ENCODE assay signal across 1 cellular context in the genomic region with DNA sequence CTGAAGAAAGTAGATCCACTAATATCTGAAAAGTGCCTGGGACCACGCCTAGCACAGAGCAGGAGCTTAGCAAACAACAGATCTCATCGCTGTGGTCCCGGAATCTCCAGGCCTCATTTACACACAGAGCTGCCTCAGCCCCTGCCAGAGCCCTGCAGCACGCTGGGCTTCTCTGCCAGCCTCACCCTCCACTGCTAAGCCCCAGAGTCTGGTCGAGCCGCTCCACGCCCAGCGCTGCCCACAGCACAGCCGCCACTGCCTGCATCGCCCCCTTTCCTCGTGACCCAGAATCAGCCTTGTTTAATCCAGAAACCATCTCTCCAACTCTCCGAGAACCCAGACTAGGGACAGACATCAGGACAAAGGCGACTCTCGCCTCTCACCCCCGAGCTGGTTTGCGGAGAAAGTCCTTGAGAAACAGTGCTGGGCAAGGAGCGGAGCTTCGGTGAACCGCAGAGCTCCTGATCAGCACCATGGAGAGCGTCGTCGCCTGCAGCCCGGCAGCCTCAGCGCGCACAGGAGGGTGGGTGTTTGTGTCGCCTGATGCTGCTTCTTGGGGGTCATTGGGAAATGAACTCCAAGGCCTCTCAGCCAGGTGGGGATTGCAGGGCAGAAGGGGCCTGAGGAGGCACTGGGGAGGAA.
TF ChIP-seq lines count a peak whose summit lies in the region.

No MANE protein-coding gene starts in this region.

TF ChIP-seq in K562, 482 proteins besides CTCF, POLR2A, EP300 and RAD21 (continued from another document and continues in another):
- no peak for TF ChIP-seq ZFP30 (CRISPR knock-in tag; IDR thresholded peaks at IDR 0.05; ENCODE audit: borderline replicate concordance)
- TF ChIP-seq, protein P1, sequence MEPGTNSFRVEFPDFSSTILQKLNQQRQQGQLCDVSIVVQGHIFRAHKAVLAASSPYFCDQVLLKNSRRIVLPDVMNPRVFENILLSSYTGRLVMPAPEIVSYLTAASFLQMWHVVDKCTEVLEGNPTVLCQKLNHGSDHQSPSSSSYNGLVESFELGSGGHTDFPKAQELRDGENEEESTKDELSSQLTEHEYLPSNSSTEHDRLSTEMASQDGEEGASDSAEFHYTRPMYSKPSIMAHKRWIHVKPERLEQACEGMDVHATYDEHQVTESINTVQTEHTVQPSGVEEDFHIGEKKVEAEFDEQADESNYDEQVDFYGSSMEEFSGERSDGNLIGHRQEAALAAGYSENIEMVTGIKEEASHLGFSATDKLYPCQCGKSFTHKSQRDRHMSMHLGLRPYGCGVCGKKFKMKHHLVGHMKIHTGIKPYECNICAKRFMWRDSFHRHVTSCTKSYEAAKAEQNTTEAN (CRISPR knock-in tag; IDR thresholded peaks at IDR 0.05), result 0 out of 2 replicates have a peak, but pooled peaks have one; percentile 66
- TF ChIP-seq, protein P2, sequence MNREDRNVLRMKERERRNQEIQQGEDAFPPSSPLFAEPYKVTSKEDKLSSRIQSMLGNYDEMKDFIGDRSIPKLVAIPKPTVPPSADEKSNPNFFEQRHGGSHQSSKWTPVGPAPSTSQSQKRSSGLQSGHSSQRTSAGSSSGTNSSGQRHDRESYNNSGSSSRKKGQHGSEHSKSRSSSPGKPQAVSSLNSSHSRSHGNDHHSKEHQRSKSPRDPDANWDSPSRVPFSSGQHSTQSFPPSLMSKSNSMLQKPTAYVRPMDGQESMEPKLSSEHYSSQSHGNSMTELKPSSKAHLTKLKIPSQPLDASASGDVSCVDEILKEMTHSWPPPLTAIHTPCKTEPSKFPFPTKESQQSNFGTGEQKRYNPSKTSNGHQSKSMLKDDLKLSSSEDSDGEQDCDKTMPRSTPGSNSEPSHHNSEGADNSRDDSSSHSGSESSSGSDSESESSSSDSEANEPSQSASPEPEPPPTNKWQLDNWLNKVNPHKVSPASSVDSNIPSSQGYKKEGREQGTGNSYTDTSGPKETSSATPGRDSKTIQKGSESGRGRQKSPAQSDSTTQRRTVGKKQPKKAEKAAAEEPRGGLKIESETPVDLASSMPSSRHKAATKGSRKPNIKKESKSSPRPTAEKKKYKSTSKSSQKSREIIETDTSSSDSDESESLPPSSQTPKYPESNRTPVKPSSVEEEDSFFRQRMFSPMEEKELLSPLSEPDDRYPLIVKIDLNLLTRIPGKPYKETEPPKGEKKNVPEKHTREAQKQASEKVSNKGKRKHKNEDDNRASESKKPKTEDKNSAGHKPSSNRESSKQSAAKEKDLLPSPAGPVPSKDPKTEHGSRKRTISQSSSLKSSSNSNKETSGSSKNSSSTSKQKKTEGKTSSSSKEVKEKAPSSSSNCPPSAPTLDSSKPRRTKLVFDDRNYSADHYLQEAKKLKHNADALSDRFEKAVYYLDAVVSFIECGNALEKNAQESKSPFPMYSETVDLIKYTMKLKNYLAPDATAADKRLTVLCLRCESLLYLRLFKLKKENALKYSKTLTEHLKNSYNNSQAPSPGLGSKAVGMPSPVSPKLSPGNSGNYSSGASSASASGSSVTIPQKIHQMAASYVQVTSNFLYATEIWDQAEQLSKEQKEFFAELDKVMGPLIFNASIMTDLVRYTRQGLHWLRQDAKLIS (CRISPR knock-in tag; IDR thresholded peaks at IDR 0.05), result 0 out of 2 replicates have a peak, but pooled peaks have one; percentile 51
- TF ChIP-seq, protein P3, sequence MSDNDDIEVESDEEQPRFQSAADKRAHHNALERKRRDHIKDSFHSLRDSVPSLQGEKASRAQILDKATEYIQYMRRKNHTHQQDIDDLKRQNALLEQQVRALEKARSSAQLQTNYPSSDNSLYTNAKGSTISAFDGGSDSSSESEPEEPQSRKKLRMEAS (CRISPR knock-in tag; IDR thresholded peaks at IDR 0.05), result no peak
- no peak for TF ChIP-seq ZNF507 (tag; conservative IDR thresholded peaks at IDR 0.05)
- TF ChIP-seq, protein P4, sequence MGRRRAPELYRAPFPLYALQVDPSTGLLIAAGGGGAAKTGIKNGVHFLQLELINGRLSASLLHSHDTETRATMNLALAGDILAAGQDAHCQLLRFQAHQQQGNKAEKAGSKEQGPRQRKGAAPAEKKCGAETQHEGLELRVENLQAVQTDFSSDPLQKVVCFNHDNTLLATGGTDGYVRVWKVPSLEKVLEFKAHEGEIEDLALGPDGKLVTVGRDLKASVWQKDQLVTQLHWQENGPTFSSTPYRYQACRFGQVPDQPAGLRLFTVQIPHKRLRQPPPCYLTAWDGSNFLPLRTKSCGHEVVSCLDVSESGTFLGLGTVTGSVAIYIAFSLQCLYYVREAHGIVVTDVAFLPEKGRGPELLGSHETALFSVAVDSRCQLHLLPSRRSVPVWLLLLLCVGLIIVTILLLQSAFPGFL (CRISPR knock-in tag; IDR thresholded peaks at IDR 0.05), result no peak
- TF ChIP-seq MIER1 (IDR thresholded peaks at IDR 0.05; ENCODE audit: low read depth), result peak; percentile 95
- no peak for TF ChIP-seq ETV6 (IDR thresholded peaks at IDR 0.05; ENCODE audit: borderline replicate concordance in 1 of 2, low read depth in 2 of 2, low read length in 1 of 2)
- TF ChIP-seq ETV6 (CRISPR knock-in tag; IDR thresholded peaks at IDR 0.05; ENCODE audit: borderline replicate concordance), result peak; percentile 75; the same call in 1 of the 2 replicates
- TF ChIP-seq ESRRA (IDR thresholded peaks at IDR 0.05; ENCODE audit: borderline replicate concordance, low read depth), result no peak
- peak in 1 of 2 experiments; percentile 42; a peak in 1 of 4 replicates for TF ChIP-seq MAZ (CRISPR knock-in tag; conservative IDR thresholded peaks at IDR 0.05 in 1 of 2, IDR thresholded peaks at IDR 0.05 in 1 of 2)
- no peak for TF ChIP-seq KAT8 (IDR thresholded peaks at IDR 0.05; ENCODE audit: low read depth)
- TF ChIP-seq, protein P5, sequence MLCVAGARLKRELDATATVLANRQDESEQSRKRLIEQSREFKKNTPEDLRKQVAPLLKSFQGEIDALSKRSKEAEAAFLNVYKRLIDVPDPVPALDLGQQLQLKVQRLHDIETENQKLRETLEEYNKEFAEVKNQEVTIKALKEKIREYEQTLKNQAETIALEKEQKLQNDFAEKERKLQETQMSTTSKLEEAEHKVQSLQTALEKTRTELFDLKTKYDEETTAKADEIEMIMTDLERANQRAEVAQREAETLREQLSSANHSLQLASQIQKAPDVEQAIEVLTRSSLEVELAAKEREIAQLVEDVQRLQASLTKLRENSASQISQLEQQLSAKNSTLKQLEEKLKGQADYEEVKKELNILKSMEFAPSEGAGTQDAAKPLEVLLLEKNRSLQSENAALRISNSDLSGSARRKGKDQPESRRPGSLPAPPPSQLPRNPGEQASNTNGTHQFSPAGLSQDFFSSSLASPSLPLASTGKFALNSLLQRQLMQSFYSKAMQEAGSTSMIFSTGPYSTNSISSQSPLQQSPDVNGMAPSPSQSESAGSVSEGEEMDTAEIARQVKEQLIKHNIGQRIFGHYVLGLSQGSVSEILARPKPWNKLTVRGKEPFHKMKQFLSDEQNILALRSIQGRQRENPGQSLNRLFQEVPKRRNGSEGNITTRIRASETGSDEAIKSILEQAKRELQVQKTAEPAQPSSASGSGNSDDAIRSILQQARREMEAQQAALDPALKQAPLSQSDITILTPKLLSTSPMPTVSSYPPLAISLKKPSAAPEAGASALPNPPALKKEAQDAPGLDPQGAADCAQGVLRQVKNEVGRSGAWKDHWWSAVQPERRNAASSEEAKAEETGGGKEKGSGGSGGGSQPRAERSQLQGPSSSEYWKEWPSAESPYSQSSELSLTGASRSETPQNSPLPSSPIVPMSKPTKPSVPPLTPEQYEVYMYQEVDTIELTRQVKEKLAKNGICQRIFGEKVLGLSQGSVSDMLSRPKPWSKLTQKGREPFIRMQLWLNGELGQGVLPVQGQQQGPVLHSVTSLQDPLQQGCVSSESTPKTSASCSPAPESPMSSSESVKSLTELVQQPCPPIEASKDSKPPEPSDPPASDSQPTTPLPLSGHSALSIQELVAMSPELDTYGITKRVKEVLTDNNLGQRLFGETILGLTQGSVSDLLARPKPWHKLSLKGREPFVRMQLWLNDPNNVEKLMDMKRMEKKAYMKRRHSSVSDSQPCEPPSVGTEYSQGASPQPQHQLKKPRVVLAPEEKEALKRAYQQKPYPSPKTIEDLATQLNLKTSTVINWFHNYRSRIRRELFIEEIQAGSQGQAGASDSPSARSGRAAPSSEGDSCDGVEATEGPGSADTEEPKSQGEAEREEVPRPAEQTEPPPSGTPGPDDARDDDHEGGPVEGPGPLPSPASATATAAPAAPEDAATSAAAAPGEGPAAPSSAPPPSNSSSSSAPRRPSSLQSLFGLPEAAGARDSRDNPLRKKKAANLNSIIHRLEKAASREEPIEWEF (CRISPR knock-in tag; IDR thresholded peaks at IDR 0.05), result no peak
- TF ChIP-seq, protein P6, sequence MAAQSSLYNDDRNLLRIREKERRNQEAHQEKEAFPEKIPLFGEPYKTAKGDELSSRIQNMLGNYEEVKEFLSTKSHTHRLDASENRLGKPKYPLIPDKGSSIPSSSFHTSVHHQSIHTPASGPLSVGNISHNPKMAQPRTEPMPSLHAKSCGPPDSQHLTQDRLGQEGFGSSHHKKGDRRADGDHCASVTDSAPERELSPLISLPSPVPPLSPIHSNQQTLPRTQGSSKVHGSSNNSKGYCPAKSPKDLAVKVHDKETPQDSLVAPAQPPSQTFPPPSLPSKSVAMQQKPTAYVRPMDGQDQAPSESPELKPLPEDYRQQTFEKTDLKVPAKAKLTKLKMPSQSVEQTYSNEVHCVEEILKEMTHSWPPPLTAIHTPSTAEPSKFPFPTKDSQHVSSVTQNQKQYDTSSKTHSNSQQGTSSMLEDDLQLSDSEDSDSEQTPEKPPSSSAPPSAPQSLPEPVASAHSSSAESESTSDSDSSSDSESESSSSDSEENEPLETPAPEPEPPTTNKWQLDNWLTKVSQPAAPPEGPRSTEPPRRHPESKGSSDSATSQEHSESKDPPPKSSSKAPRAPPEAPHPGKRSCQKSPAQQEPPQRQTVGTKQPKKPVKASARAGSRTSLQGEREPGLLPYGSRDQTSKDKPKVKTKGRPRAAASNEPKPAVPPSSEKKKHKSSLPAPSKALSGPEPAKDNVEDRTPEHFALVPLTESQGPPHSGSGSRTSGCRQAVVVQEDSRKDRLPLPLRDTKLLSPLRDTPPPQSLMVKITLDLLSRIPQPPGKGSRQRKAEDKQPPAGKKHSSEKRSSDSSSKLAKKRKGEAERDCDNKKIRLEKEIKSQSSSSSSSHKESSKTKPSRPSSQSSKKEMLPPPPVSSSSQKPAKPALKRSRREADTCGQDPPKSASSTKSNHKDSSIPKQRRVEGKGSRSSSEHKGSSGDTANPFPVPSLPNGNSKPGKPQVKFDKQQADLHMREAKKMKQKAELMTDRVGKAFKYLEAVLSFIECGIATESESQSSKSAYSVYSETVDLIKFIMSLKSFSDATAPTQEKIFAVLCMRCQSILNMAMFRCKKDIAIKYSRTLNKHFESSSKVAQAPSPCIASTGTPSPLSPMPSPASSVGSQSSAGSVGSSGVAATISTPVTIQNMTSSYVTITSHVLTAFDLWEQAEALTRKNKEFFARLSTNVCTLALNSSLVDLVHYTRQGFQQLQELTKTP (IDR thresholded peaks at IDR 0.05; ENCODE audit: low read depth in 1 of 2, partially characterized antibody in 2 of 2), result peak in 1 of 2 experiments; percentile 78
- TF ChIP-seq ZBTB8A (IDR thresholded peaks at IDR 0.05; ENCODE audit: partially characterized antibody), result no peak
- TF ChIP-seq, protein P7, sequence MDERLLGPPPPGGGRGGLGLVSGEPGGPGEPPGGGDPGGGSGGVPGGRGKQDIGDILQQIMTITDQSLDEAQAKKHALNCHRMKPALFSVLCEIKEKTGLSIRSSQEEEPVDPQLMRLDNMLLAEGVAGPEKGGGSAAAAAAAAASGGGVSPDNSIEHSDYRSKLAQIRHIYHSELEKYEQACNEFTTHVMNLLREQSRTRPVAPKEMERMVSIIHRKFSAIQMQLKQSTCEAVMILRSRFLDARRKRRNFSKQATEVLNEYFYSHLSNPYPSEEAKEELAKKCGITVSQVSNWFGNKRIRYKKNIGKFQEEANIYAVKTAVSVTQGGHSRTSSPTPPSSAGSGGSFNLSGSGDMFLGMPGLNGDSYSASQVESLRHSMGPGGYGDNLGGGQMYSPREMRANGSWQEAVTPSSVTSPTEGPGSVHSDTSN (CRISPR knock-in tag; IDR thresholded peaks at IDR 0.05; ENCODE audit: low read depth), result 0 out of 2 replicates have a peak, but pooled peaks have one; percentile 6
- TF ChIP-seq, protein P7 (tag; conservative IDR thresholded peaks at IDR 0.05; ENCODE audit: low read depth), result no peak
- peak; percentile 97 for TF ChIP-seq EHMT2 (IDR thresholded peaks at IDR 0.05)
- no peak for TF ChIP-seq TCF7L2 (IDR thresholded peaks at IDR 0.05; ENCODE audit: low read depth, low read length)
- TF ChIP-seq, protein P8, sequence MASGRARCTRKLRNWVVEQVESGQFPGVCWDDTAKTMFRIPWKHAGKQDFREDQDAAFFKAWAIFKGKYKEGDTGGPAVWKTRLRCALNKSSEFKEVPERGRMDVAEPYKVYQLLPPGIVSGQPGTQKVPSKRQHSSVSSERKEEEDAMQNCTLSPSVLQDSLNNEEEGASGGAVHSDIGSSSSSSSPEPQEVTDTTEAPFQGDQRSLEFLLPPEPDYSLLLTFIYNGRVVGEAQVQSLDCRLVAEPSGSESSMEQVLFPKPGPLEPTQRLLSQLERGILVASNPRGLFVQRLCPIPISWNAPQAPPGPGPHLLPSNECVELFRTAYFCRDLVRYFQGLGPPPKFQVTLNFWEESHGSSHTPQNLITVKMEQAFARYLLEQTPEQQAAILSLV (tag; IDR thresholded peaks at IDR 0.05), result no peak
- no peak for TF ChIP-seq ZBTB7A (IDR thresholded peaks at IDR 0.05; ENCODE audit: borderline replicate concordance, control insufficient read depth, low read depth, low read length)
- TF ChIP-seq HMG20A (CRISPR knock-in tag; conservative IDR thresholded peaks at IDR 0.05), result no peak
- TF ChIP-seq SOX6 (IDR thresholded peaks at IDR 0.05), result no peak
- peak; percentile 75; the same call in 1 of the 2 replicates for TF ChIP-seq ZNF224 (CRISPR knock-in tag; IDR thresholded peaks at IDR 0.05)
- no peak for TF ChIP-seq MTF1 (CRISPR knock-in tag; IDR thresholded peaks at IDR 0.05; ENCODE audit: borderline replicate concordance)
- TF ChIP-seq ZNF431 (CRISPR knock-in tag; IDR thresholded peaks at IDR 0.05), result no peak
- TF ChIP-seq CHCHD3 (CRISPR knock-in tag; IDR thresholded peaks at IDR 0.05), result no peak
- no peak for TF ChIP-seq RFX1 (IDR thresholded peaks at IDR 0.05)
- peak; percentile 35; the same call in 1 of the 2 replicates for TF ChIP-seq CREM (IDR thresholded peaks at IDR 0.05; ENCODE audit: low read depth)
- TF ChIP-seq TEAD2 (tag; IDR thresholded peaks at IDR 0.05), result no peak
- no peak for TF ChIP-seq IFI16 (CRISPR knock-in tag; IDR thresholded peaks at IDR 0.05)
- TF ChIP-seq, protein P9, sequence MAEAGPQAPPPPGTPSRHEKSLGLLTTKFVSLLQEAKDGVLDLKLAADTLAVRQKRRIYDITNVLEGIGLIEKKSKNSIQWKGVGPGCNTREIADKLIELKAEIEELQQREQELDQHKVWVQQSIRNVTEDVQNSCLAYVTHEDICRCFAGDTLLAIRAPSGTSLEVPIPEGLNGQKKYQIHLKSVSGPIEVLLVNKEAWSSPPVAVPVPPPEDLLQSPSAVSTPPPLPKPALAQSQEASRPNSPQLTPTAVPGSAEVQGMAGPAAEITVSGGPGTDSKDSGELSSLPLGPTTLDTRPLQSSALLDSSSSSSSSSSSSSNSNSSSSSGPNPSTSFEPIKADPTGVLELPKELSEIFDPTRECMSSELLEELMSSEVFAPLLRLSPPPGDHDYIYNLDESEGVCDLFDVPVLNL (CRISPR knock-in tag; IDR thresholded peaks at IDR 0.05; ENCODE audit: low read depth), result 0 out of 2 replicates have a peak, but pooled peaks have one; percentile 37
